Comparison of ENCODE assay signal across 1 cellular context in genomic region chr6:61745994-61746393, GRCh38.
TF ChIP-seq lines count a peak whose summit lies in the region.

No MANE protein-coding gene starts in this region.

TF ChIP-seq in HepG2, 621 proteins besides CTCF, POLR2A, EP300 and RAD21:
- TF ChIP-seq ATF7 (IDR thresholded peaks at IDR 0.05): 0 out of 2 replicates have a peak, but pooled peaks have one; percentile 5
- no peak for TF ChIP-seq ATF7 (CRISPR knock-in tag; IDR thresholded peaks at IDR 0.05)
- TF ChIP-seq TOE1 (CRISPR knock-in tag; IDR thresholded peaks at IDR 0.05): no peak
TF ChIP-seq in HepG2: peak in this region for 1.
